9 cellular contexts compared by ENCODE assay signal in the genomic region with DNA sequence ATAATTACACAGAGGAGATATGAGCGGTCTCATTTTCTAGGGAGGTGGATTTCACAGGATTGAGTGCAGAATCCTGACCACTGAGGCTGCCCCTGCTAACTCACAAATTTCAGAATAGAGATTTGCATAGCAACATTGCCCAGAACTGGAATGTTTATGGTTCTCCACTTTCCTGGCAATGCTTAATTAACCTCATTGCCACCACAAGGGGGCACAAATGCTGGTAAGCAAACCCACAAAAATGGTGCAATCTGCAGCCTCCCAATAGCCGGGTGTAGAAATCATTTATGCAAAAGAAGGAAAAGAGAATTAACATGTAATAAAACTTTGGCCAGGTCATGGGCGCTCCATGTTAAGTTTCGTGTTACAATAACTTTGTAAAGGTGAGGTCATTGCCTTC.
DNase-seq lines count a peak whose midpoint lies in the region; ATAC-seq and TF ChIP-seq lines count a peak whose summit lies in the region.
"Had no signal": no experiment of that assay in that cellular context is flagged by ENCODE, and none has a peak within 500 bp of the region (broad histone marks: within the 10 kb centered on the region; RNA-seq: fewer than 3 reads in every experiment).

No MANE protein-coding gene starts in this region.

- CTCF ChIA-PET in CD8-positive, alpha-beta memory T cell (lab: Charles Lee), result no interaction called here

- no peaks in the 10 kb centered on the region for H3K9me3 ChIP-seq in tibial artery
- H3K9me3 ChIP-seq in CD8-positive, alpha-beta memory T cell (ENCODE audit: low read length), result no peaks in the 10 kb centered on the region

- H3K4me3 Mint-ChIP-seq in CD8-positive, alpha-beta memory T cell, result no peak overlapping the region
- H3K4me3 Mint-ChIP-seq: effector memory CD8-positive, alpha-beta T cell had no signal

- no peak overlapping the region for H3K27ac ChIP-seq in tibial artery
- no peak overlapping the region for H3K27ac ChIP-seq in CD8-positive, alpha-beta memory T cell (ENCODE audit: low read depth, low read length)

- no peaks in the 10 kb centered on the region for H3K27me3 ChIP-seq in tibial artery
- no peaks in the 10 kb centered on the region for H3K27me3 ChIP-seq in CD8-positive, alpha-beta memory T cell (ENCODE audit: insufficient read depth, low read length, poor library complexity, severe bottlenecking)

- intact Hi-C loops in tibial artery (cut with DNase I; ENCODE audit: low total_unique reads), result no loop called here

- no peaks in the 10 kb centered on the region for H3K27me3 Mint-ChIP-seq in CD8-positive, alpha-beta memory T cell
- H3K27me3 Mint-ChIP-seq: effector memory CD8-positive, alpha-beta T cell had no signal

- POLR2A ChIA-PET in CD8-positive, alpha-beta memory T cell (lab: Charles Lee), result no interaction called here

- TF ChIP-seq CTCF in tibial artery (IDR thresholded peaks at IDR 0.05), result peak; percentile 31 to 35

- peaks cover 0 to 36% (median 10%) of the 10 kb centered on the region in 3 donors for H3K36me3 ChIP-seq in tibial artery
- H3K36me3 ChIP-seq in CD8-positive, alpha-beta memory T cell (ENCODE audit: insufficient read depth, low read length), result no peaks in the 10 kb centered on the region

- H3K4me1 Mint-ChIP-seq in CD8-positive, alpha-beta memory T cell, result no peaks in the 10 kb centered on the region

- no peak overlapping the region for H3K27ac Mint-ChIP-seq in CD8-positive, alpha-beta memory T cell
- H3K27ac Mint-ChIP-seq: effector memory CD8-positive, alpha-beta T cell had no signal

- no peak overlapping the region for H3K4me3 ChIP-seq in tibial artery
- H3K4me3 ChIP-seq in CD8-positive, alpha-beta memory T cell (ENCODE audit: low read length), result no peak overlapping the region

- no peaks in the 10 kb centered on the region for H3K4me1 ChIP-seq in tibial artery
- no peaks in the 10 kb centered on the region for H3K4me1 ChIP-seq in CD8-positive, alpha-beta memory T cell (ENCODE audit: insufficient read depth, low read length)

- DNase-seq in ACHN, result peak; percentile 54
- peak; percentile 4 for DNase-seq in GM03348 (ENCODE audit: low spot score)
- DNase-seq in NCI-H1105 (lab: John Stamatoyannopoulos, UW), result peak; percentile 34
- DNase-seq in astrocyte of the hippocampus (ENCODE audit: low read depth, low spot score), result peak; percentile 59
- peak; percentile 47 for DNase-seq in kidney tubule cell (ENCODE audit: low spot score)
- peak in 1 of 2 donors; percentile 26 for DNase-seq in tibial artery
- DNase-seq in CD8-positive, alpha-beta memory T cell, result no peak

- no peak for ATAC-seq in HG02571 (IDR thresholded peaks at IDR 0.05; ENCODE audit: unreplicated experiment)
- ATAC-seq: effector memory CD8-positive, alpha-beta T cell had no signal

- H3K9me3 Mint-ChIP-seq in CD8-positive, alpha-beta memory T cell, result no peaks in the 10 kb centered on the region

- peaks cover 0 to 2% (median 0%) of the 10 kb centered on the region in 3 donors for H3K36me3 Mint-ChIP-seq in CD8-positive, alpha-beta memory T cell

- in situ Hi-C loops in ACHN (cut with HindIII; ENCODE audit: low pct_ligation_motif_present, low pct_unique_long_range_greater_than_20kb, low sequenced_read_pairs), result loop anchor here (25.0 kb wide), 1 partner anchor 184 kb away; no protein-coding TSS in a partner anchor

Comparison
In these comparisons a context has a peak if more than half of its experiments do, and no peak if none do; other contexts are left out.
1. DNase-seq: peak in ACHN (single experiment), GM03348 (single experiment), NCI-H1105 (single experiment), astrocyte of the hippocampus (single experiment) and kidney tubule cell (single experiment); none in CD8-positive, alpha-beta memory T cell (0 of 5).